Comparison of ENCODE assay signal across 1 cellular context in the genomic region with DNA sequence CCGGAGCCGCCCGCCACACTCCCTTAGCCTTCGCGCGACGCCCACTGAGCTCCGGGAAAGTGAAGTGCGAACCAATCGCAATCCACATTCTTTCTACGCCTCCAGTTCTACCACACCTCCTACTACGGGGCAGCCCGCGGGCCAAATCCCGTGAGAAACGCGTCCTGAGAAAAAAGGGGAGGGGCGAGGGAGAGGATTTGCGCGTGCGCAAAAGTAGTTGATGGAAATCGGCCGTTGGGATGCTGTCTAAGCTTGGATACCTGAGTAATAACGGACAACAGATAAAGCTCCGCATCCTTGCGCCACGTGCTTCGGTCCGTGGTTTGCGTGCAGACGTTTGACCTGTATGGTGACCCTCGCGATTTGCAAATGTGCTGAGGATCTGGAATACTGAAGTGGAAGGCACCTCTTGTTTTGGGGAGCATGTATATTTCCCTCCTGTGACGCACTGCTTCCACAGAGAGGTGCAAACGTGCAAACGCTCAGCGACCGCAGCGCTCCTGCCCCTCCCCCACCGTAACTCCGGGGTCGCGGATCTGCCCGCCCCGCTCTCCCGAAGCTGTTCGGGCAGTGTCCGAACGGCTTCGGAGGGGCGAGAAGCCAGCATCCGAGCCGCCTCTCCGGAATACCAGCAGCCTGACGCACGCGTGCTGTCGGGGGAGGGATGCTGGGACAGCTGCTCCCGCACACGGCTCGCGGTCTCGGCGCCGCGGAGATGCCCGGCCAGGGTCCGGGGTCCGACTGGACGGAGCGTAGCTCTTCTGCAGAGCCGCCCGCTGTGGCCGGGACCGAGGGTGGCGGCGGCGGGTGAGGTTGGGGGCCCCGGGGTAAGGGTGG.
TF ChIP-seq lines count a peak whose summit lies in the region.

A gene with protein sequence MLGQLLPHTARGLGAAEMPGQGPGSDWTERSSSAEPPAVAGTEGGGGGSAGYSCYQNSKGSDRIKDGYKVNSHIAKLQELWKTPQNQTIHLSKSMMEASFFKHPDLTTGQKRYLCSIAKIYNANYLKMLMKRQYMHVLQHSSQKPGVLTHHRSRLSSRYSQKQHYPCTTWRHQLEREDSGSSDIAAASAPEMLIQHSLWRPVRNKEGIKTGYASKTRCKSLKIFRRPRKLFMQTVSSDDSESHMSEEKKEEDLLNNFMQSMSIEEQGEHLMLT (plus strand): TSS at position 634 of the 837 bp plus-strand sequence. CDS start 31 bp downstream, at position 665.
A gene (minus strand): TSS at position 46 of the 837 bp plus-strand sequence. CDS start 54 bp downstream, outside the sequence.

TF ChIP-seq in WTC11, 78 proteins besides CTCF, POLR2A, EP300 and RAD21 (continued from another document):
- TF ChIP-seq, protein P1, sequence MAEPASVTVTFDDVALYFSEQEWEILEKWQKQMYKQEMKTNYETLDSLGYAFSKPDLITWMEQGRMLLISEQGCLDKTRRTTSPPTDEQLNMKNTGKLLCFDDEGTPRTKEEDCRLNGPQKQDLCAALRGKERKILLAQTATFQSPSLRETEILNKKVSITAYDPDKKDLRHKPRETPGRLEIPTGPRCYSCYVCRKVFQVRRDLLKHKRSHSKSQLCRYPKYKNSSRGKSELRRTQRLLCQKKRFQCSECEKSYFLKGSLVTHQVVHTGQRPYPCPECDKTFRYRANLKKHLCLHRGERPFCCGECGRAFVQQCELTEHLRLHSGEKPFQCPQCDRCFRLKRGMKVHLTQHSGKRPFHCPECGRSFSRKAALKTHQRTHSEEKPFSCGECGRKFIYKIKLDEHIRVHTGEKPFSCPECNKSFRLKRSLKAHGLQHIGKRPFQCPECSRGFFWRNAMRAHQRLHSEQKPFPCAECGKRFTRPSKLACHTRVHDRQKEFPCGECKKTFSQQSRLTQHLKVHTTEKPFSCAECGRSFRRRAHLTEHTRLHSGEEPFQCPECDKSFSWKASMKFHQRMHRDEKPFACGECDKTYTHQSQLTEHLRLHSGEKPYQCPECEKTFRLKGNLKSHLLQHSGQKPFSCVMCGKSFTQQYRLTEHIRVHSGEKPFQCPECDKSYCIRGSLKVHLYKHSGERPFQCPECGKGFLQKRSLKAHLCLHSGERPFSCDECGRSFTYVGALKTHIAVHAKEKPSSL (CRISPR knock-in tag; conservative IDR thresholded peaks at IDR 0.05), result no peak
- peak; percentile 58; the same call in 1 of the 2 replicates for TF ChIP-seq TEAD1 (CRISPR knock-in tag; IDR thresholded peaks at IDR 0.05)
- TF ChIP-seq RELA (CRISPR knock-in tag; IDR thresholded peaks at IDR 0.05; ENCODE audit: borderline replicate concordance), result peak; percentile 81; the same call in 1 of the 2 replicates
- no peak for TF ChIP-seq RORB (CRISPR knock-in tag; IDR thresholded peaks at IDR 0.05)
- TF ChIP-seq, protein P2, sequence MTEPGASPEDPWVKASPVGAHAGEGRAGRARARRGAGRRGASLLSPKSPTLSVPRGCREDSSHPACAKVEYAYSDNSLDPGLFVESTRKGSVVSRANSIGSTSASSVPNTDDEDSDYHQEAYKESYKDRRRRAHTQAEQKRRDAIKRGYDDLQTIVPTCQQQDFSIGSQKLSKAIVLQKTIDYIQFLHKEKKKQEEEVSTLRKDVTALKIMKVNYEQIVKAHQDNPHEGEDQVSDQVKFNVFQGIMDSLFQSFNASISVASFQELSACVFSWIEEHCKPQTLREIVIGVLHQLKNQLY (CRISPR knock-in tag; IDR thresholded peaks at IDR 0.05), result no peak
- no peak for TF ChIP-seq CBFB (CRISPR knock-in tag; IDR thresholded peaks at IDR 0.05; ENCODE audit: low read depth)
- TF ChIP-seq JAZF1 (CRISPR knock-in tag; IDR thresholded peaks at IDR 0.05), result no peak
- peak; percentile 83 for TF ChIP-seq FOXK1 (CRISPR knock-in tag; IDR thresholded peaks at IDR 0.05)
- 0 out of 2 replicates have a peak, but pooled peaks have one; percentile 49 for TF ChIP-seq ZBTB21 (CRISPR knock-in tag; IDR thresholded peaks at IDR 0.05; ENCODE audit: borderline replicate concordance)
- peak; percentile 96 for TF ChIP-seq MYBL2 (CRISPR knock-in tag; IDR thresholded peaks at IDR 0.05)
- TF ChIP-seq ETV6 (CRISPR knock-in tag; IDR thresholded peaks at IDR 0.05), result peak; percentile 22
- TF ChIP-seq CREM (CRISPR knock-in tag; IDR thresholded peaks at IDR 0.05), result peak; percentile 33; the same call in 1 of the 2 replicates
- TF ChIP-seq, protein P3, sequence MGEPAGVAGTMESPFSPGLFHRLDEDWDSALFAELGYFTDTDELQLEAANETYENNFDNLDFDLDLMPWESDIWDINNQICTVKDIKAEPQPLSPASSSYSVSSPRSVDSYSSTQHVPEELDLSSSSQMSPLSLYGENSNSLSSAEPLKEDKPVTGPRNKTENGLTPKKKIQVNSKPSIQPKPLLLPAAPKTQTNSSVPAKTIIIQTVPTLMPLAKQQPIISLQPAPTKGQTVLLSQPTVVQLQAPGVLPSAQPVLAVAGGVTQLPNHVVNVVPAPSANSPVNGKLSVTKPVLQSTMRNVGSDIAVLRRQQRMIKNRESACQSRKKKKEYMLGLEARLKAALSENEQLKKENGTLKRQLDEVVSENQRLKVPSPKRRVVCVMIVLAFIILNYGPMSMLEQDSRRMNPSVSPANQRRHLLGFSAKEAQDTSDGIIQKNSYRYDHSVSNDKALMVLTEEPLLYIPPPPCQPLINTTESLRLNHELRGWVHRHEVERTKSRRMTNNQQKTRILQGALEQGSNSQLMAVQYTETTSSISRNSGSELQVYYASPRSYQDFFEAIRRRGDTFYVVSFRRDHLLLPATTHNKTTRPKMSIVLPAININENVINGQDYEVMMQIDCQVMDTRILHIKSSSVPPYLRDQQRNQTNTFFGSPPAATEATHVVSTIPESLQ (CRISPR knock-in tag; IDR thresholded peaks at IDR 0.05), result no peak
- TF ChIP-seq, protein P4, sequence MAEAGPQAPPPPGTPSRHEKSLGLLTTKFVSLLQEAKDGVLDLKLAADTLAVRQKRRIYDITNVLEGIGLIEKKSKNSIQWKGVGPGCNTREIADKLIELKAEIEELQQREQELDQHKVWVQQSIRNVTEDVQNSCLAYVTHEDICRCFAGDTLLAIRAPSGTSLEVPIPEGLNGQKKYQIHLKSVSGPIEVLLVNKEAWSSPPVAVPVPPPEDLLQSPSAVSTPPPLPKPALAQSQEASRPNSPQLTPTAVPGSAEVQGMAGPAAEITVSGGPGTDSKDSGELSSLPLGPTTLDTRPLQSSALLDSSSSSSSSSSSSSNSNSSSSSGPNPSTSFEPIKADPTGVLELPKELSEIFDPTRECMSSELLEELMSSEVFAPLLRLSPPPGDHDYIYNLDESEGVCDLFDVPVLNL (CRISPR knock-in tag; IDR thresholded peaks at IDR 0.05; ENCODE audit: borderline replicate concordance, low read depth), result no peak
- TF ChIP-seq, protein P5, sequence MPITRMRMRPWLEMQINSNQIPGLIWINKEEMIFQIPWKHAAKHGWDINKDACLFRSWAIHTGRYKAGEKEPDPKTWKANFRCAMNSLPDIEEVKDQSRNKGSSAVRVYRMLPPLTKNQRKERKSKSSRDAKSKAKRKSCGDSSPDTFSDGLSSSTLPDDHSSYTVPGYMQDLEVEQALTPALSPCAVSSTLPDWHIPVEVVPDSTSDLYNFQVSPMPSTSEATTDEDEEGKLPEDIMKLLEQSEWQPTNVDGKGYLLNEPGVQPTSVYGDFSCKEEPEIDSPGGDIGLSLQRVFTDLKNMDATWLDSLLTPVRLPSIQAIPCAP (CRISPR knock-in tag; IDR thresholded peaks at IDR 0.05), result no peak
- TF ChIP-seq, protein P6, sequence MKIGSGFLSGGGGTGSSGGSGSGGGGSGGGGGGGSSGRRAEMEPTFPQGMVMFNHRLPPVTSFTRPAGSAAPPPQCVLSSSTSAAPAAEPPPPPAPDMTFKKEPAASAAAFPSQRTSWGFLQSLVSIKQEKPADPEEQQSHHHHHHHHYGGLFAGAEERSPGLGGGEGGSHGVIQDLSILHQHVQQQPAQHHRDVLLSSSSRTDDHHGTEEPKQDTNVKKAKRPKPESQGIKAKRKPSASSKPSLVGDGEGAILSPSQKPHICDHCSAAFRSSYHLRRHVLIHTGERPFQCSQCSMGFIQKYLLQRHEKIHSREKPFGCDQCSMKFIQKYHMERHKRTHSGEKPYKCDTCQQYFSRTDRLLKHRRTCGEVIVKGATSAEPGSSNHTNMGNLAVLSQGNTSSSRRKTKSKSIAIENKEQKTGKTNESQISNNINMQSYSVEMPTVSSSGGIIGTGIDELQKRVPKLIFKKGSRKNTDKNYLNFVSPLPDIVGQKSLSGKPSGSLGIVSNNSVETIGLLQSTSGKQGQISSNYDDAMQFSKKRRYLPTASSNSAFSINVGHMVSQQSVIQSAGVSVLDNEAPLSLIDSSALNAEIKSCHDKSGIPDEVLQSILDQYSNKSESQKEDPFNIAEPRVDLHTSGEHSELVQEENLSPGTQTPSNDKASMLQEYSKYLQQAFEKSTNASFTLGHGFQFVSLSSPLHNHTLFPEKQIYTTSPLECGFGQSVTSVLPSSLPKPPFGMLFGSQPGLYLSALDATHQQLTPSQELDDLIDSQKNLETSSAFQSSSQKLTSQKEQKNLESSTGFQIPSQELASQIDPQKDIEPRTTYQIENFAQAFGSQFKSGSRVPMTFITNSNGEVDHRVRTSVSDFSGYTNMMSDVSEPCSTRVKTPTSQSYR (CRISPR knock-in tag; IDR thresholded peaks at IDR 0.05), result peak; percentile 71
- TF ChIP-seq CREB1 (CRISPR knock-in tag; IDR thresholded peaks at IDR 0.05), result peak; percentile 12; the same call in 1 of the 2 replicates
- no peak for TF ChIP-seq JUN (CRISPR knock-in tag; IDR thresholded peaks at IDR 0.05)
- no peak for TF ChIP-seq ZNF138 (CRISPR knock-in tag; conservative IDR thresholded peaks at IDR 0.05)
- TF ChIP-seq PRRX2 (CRISPR knock-in tag; IDR thresholded peaks at IDR 0.05), result peak; percentile 18; the same call in 1 of the 2 replicates
- no peak for TF ChIP-seq ZNF416 (CRISPR knock-in tag; IDR thresholded peaks at IDR 0.05)
- no peak for TF ChIP-seq ZNF423 (CRISPR knock-in tag; IDR thresholded peaks at IDR 0.05)
